In the genomic region with DNA sequence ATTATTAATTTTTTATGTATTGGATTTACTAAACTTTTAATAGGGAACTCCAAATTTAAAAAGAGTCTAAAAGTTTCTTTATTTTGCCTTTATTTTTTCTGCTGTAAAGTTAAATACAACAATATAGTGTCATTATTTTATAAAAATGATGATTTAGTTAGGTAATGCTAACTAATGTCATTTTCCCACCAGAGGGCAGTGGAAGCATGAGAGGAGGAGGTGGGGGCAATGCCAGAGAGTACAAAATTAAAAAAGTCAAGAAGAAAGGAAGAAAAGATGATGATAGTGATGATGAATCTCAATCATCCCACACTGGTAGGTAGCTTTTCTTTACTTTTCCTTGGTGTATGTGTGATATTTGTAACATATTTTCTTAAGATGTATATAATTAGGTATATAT, we compare ENCODE assay signal across 9 cellular contexts. TPM values are rescaled to one million over a fixed set of nuclear protein-coding genes. Genes with fewer than 3 reads are reported as not detected.
A peak's percentile ranks its signal among the peaks of the same experiment; 100 is the strongest.
DNase-seq lines count a peak whose midpoint lies in the region; ATAC-seq and TF ChIP-seq lines count a peak whose summit lies in the region.
"Had no signal": no experiment of that assay in that cellular context is flagged by ENCODE, and none has a peak within 500 bp of the region (broad histone marks: within the 10 kb centered on the region; RNA-seq: fewer than 3 reads in every experiment).

No MANE protein-coding gene starts in this region.

- peaks cover 38% of the 10 kb centered on the region for H3K36me3 Mint-ChIP-seq in memory B cell

- no peaks in the 10 kb centered on the region for H3K27me3 Mint-ChIP-seq in memory B cell
- H3K27me3 Mint-ChIP-seq in stimulated activated naive CD8-positive, alpha-beta T cell treated with anti-CD3 and anti-CD28 coated beads, Interleukin-15, amount 100 ng/mL, for 72 hours = no peaks in the 10 kb centered on the region

- no peak for TF ChIP-seq POLR2A in suprapubic skin (IDR thresholded peaks at IDR 0.05)

- no peak overlapping the region for H3K27ac ChIP-seq in Panc1 (ENCODE audit: low read length)
- H3K27ac ChIP-seq in suprapubic skin = no peak overlapping the region

- CTCF ChIA-PET in Panc1 (lab: Charles Lee) = no interaction called here

- H3K4me3 Mint-ChIP-seq in memory B cell = no peak overlapping the region
- H3K4me3 Mint-ChIP-seq in stimulated activated naive CD8-positive, alpha-beta T cell treated with anti-CD3 and anti-CD28 coated beads, Interleukin-15, amount 100 ng/mL, for 72 hours = no peak overlapping the region

- ATAC-seq in HG02623 (IDR thresholded peaks at IDR 0.05; ENCODE audit: unreplicated experiment) = peak; percentile 48
- ATAC-seq in Panc1 = no peak
- peak; percentile 59 for ATAC-seq in memory B cell (ENCODE audit: low read depth)
- ATAC-seq in stimulated activated naive CD8-positive, alpha-beta T cell treated with anti-CD3 and anti-CD28 coated beads, Interleukin-15, amount 100 ng/mL, for 72 hours = no peak

- no TSS peak for BruUV-seq in Panc1 (replicated peaks; lab: Mats Ljungman, UMichigan)

- H3K4me1 Mint-ChIP-seq in memory B cell = no peaks in the 10 kb centered on the region
- H3K4me1 Mint-ChIP-seq in stimulated activated naive CD8-positive, alpha-beta T cell treated with anti-CD3 and anti-CD28 coated beads, Interleukin-15, amount 100 ng/mL, for 72 hours = no peaks in the 10 kb centered on the region

- H3K9me3 Mint-ChIP-seq in memory B cell = no peaks in the 10 kb centered on the region
- H3K9me3 Mint-ChIP-seq in stimulated activated naive CD8-positive, alpha-beta T cell treated with anti-CD3 and anti-CD28 coated beads, Interleukin-15, amount 100 ng/mL, for 72 hours = no peaks in the 10 kb centered on the region

- TF ChIP-seq CTCF in GM12864 (IDR thresholded peaks at IDR 0.05; ENCODE audit: low read depth, low read length, missing control alignments) (peak; percentile 29), Panc1 (IDR thresholded peaks at IDR 0.05) (peak; percentile 61; the same call in 1 of the 2 replicates), suprapubic skin (IDR thresholded peaks at IDR 0.05) (no peak)

- H3K4me1 ChIP-seq in Panc1 (ENCODE audit: control insufficient read depth, insufficient read depth, low read length) (no peaks in the 10 kb centered on the region), suprapubic skin (no peaks in the 10 kb centered on the region)

- no peak overlapping the region for H3K4me3 ChIP-seq in GM12864 (ENCODE audit: low read depth, low read length)
- no peak overlapping the region for H3K4me3 ChIP-seq in Panc1 (ENCODE audit: low read depth in 2 of 2, low read length in 2 of 2)
- H3K4me3 ChIP-seq in suprapubic skin = no peak overlapping the region

- H3K36me3 ChIP-seq in Panc1 (ENCODE audit: control insufficient read depth, insufficient read depth, low read length) = peaks cover 14% of the 10 kb centered on the region; the same call in 1 of the 2 replicates
- peaks cover 84% of the 10 kb centered on the region for H3K36me3 ChIP-seq in suprapubic skin

- no peak for TF ChIP-seq EP300 in suprapubic skin (IDR thresholded peaks at IDR 0.05)

- H3K9me3 ChIP-seq in Panc1 (ENCODE audit: control insufficient read depth, insufficient read depth, low read depth, low read length) (no peaks in the 10 kb centered on the region), suprapubic skin (no peaks in the 10 kb centered on the region)

- H3K27me3 ChIP-seq in Panc1 (ENCODE audit: control insufficient read depth, insufficient read depth, low read length) (no peaks in the 10 kb centered on the region), suprapubic skin (no peaks in the 10 kb centered on the region)

- no peak overlapping the region for H3K27ac Mint-ChIP-seq in memory B cell
- H3K27ac Mint-ChIP-seq in stimulated activated naive CD8-positive, alpha-beta T cell treated with anti-CD3 and anti-CD28 coated beads, Interleukin-15, amount 100 ng/mL, for 72 hours = no peak overlapping the region

- POLR2A ChIA-PET in Panc1 (lab: Charles Lee) = no interaction called here

- intact Hi-C loops in Panc1 (cut with micrococcal nuclease; ENCODE audit: unreplicated experiment) = no loop called here

- in situ Hi-C loops in Panc1 (cut with HindIII; ENCODE audit: low pct_unique_long_range_greater_than_20kb, low sequenced_read_pairs) = no loop called here

- DNase-seq in GM12864 (ENCODE audit: low read depth) (no peak), Panc1 (ENCODE audit: low read depth, low spot score) (no peak), memory B cell (ENCODE audit: low spot score in 2 of 2) (no peak), suprapubic skin (ENCODE audit: low spot score in 2 of 2) (no peak), SK-N-DZ (ENCODE audit: low spot score) (no peak)
- DNase-seq in stimulated activated naive CD8-positive, alpha-beta T cell treated with anti-CD3 and anti-CD28 coated beads, Interleukin-15, amount 100 ng/mL, for 72 hours = no peak
- DNase-seq in stimulated activated CD4-positive, alpha-beta T cell treated with anti-CD3 and anti-CD28 coated beads, Interleukin-2, amount 100 ng/mL, for 24 hours = no peak

RNA-seq across cellular contexts. Expression of gene FHL5, which starts 20.2 kb away (rescaled TPM):
- not detected for total RNA-seq in Panc1 (2021; ENCODE audit: unreplicated experiment)
- polyA plus RNA-seq in Panc1 (2012; ENCODE audit: insufficient read length) = not detected
- total RNA-seq in suprapubic skin = 10 to 100 TPM in 1 of 4 donors, 1 to 10 TPM in 3; 2.5 to 12.6 (median 6.9) TPM
- polyA plus RNA-seq in SK-N-DZ (2014; cell fraction: cytosol; rRNA removed) = not detected in 2 replicates
- polyA plus RNA-seq in SK-N-DZ (2014; cell fraction: nucleus; rRNA removed) = not detected in 2 replicates
- total RNA-seq: T-helper 1 cell treated with Interleukin-12 subunit alpha and Interleukin-12 subunit beta and Interleukin-4 antibody, amounts not matched to agents 30 ng/mL and 1 ng/mL, for 36 hours had no signal

RNA-seq across cellular contexts. Expression of gene UFL1, which starts 21.1 kb away (rescaled TPM):
- total RNA-seq in Panc1 (2021; ENCODE audit: unreplicated experiment) (13.7 TPM), suprapubic skin (10 to 100 TPM; 19.4 to 34.4 (median 22.3) TPM)
- 7.6 TPM for polyA plus RNA-seq in Panc1 (2012; ENCODE audit: insufficient read length)
- polyA plus RNA-seq in SK-N-DZ (2014; cell fraction: cytosol; rRNA removed) = 11.0 and 12.1 TPM in 2 replicates
- 20.0 and 23.6 TPM in 2 replicates for polyA plus RNA-seq in SK-N-DZ (2014; cell fraction: nucleus; rRNA removed)

Comparison
In these comparisons a context has a peak if more than half of its experiments do, and no peak if none do; other contexts are left out.
1. CTCF ChIP-seq: peak in GM12864 (single experiment) and Panc1 (single experiment); none in suprapubic skin (0 of 2).
2. ATAC-seq: peak in HG02623 (single experiment) and memory B cell (single experiment); none in Panc1 (single experiment) and stimulated activated naive CD8-positive, alpha-beta T cell treated with anti-CD3 and anti-CD28 coated beads, Interleukin-15, amount 100 ng/mL, for 72 hours (single experiment).